In genomic region chr6:83729871-83730270, GRCh38 we compare ENCODE assay signal across 30 cellular contexts. TPM values are rescaled to one million over a fixed set of nuclear protein-coding genes. Genes with fewer than 3 reads are reported as not detected.
"Had no signal": no experiment of that assay in that cellular context is flagged by ENCODE, and none has a peak within 500 bp of the region (broad histone marks: within the 10 kb centered on the region; RNA-seq: fewer than 3 reads in every experiment).

No MANE protein-coding gene starts in this region.

- H3K27ac Mint-ChIP-seq: dendritic cell treated with granulocyte-macrophage colony-stimulating factor and Interleukin-4, amounts not matched to agents 40 ng/mL and 50 ng/mL, for 4 days; effector memory CD8-positive, alpha-beta T cell; endodermal cell had no signal

- H3K4me1 ChIP-seq: colonic mucosa, esophagus muscularis mucosa, esophagus squamous epithelium, foreskin keratinocyte, gastrocnemius medialis, gastroesophageal sphincter, heart left ventricle, heart right ventricle had no signal

- H3K27ac ChIP-seq: colonic mucosa, coronary artery, dorsolateral prefrontal cortex, epithelial cell of prostate, esophagus muscularis mucosa, esophagus squamous epithelium, foreskin keratinocyte, gastrocnemius medialis, gastroesophageal sphincter, heart left ventricle, heart right ventricle had no signal

- H3K4me1 Mint-ChIP-seq: endodermal cell had no signal

- H3K27me3 ChIP-seq: colonic mucosa, esophagus squamous epithelium, foreskin keratinocyte, gastrocnemius medialis, gastroesophageal sphincter, heart right ventricle had no signal

- H3K9me3 ChIP-seq: colonic mucosa, esophagus muscularis mucosa, esophagus squamous epithelium, gastrocnemius medialis, gastroesophageal sphincter had no signal

- H3K4me3 ChIP-seq: colonic mucosa, coronary artery, dorsolateral prefrontal cortex, esophagus muscularis mucosa, esophagus squamous epithelium, gastrocnemius medialis, gastroesophageal sphincter, heart left ventricle, heart right ventricle had no signal

- ATAC-seq: effector memory CD8-positive, alpha-beta T cell; esophagus mucosa; foreskin keratinocyte; gastrocnemius medialis; gastroesophageal sphincter; heart left ventricle; heart right ventricle had no signal

- H3K9me3 Mint-ChIP-seq: dendritic cell treated with granulocyte-macrophage colony-stimulating factor and Interleukin-4, amounts not matched to agents 40 ng/mL and 50 ng/mL, for 4 days; endodermal cell had no signal

- H3K36me3 ChIP-seq: colonic mucosa, esophagus muscularis mucosa, esophagus squamous epithelium, gastrocnemius medialis, gastroesophageal sphincter, heart left ventricle, heart right ventricle had no signal

- H3K4me3 Mint-ChIP-seq: dendritic cell treated with granulocyte-macrophage colony-stimulating factor and Interleukin-4, amounts not matched to agents 40 ng/mL and 50 ng/mL, for 4 days; effector memory CD8-positive, alpha-beta T cell; endodermal cell had no signal

- H3K27me3 Mint-ChIP-seq: dendritic cell treated with granulocyte-macrophage colony-stimulating factor and Interleukin-4, amounts not matched to agents 40 ng/mL and 50 ng/mL, for 4 days; effector memory CD8-positive, alpha-beta T cell had no signal

- DNase-seq: colonic mucosa; cortex of kidney; dermis blood vessel endothelial cell; dorsolateral prefrontal cortex; effector CD4-positive, alpha-beta T cell; effector CD8-positive, alpha-beta T cell; effector memory CD4-positive, alpha-beta T cell; effector memory CD8-positive, alpha-beta T cell; endodermal cell; erythroblast; esophagus squamous epithelium; foreskin fibroblast; foreskin keratinocyte; foreskin melanocyte; gastrocnemius medialis; glutamatergic neuron; head of caudate nucleus; heart left ventricle; heart right ventricle had no signal

- FAIRE-seq: colon, endometrium, endothelial cell of umbilical vein, frontal cortex had no signal

RNA-seq across cellular contexts. Expression of gene SNAP91, which starts 21.0 kb away (rescaled TPM):
- total RNA-seq: epithelial cell of proximal tubule, esophagus mucosa, esophagus squamous epithelium, foreskin keratinocyte had no signal
- polyA plus RNA-seq: foreskin keratinocyte had no signal
